Comparison of ENCODE assay signal across 27 cellular contexts in genomic region chr9:22454021-22454420, GRCh38. TPM values are rescaled to one million over a fixed set of nuclear protein-coding genes. Genes with fewer than 3 reads are reported as not detected.
DNase-seq lines count a peak whose midpoint lies in the region; ATAC-seq, FAIRE-seq and TF ChIP-seq lines count a peak whose summit lies in the region.
"Had no signal": no experiment of that assay in that cellular context is flagged by ENCODE, and none has a peak within 500 bp of the region (broad histone marks: within the 10 kb centered on the region; RNA-seq: fewer than 3 reads in every experiment).

No MANE protein-coding gene starts in this region.

- no peaks in the 10 kb centered on the region for H3K36me3 Mint-ChIP-seq in activated T-cell treated with anti-CD3 and anti-CD28 coated beads, Interleukin-2, amount 50 U/mL, for 4 hours (ENCODE audit: insufficient read depth)
- H3K36me3 Mint-ChIP-seq: activated CD4-positive, alpha-beta memory T cell treated with anti-CD3 and anti-CD28 coated beads for 36 hours; CD14-positive monocyte; natural killer cell; stimulated activated effector memory CD8-positive, alpha-beta T cell treated with anti-CD3 and anti-CD28 coated beads, Interleukin-12 subunit alpha, Interleukin-12 subunit beta, amount 100 ng/mL, for 72 hours; type B pancreatic cell had no signal

- H3K4me1 Mint-ChIP-seq in activated T-cell treated with anti-CD3 and anti-CD28 coated beads, Interleukin-2, amount 50 U/mL, for 4 hours (ENCODE audit: low read depth): no peaks in the 10 kb centered on the region
- H3K4me1 Mint-ChIP-seq: activated T-helper 17 cell treated with anti-CD3 and anti-CD28 coated beads, Interleukin-2, amount 50 U/mL, for 72 hours; CD14-positive monocyte; natural killer cell; stimulated activated effector memory CD8-positive, alpha-beta T cell treated with anti-CD3 and anti-CD28 coated beads, Interleukin-12 subunit alpha, Interleukin-12 subunit beta, amount 100 ng/mL, for 72 hours had no signal

- FAIRE-seq in bronchial epithelial cell (lab: Jason Lieb, UNC): no peak
- FAIRE-seq: colon, islet of Langerhans had no signal

- no peaks in the 10 kb centered on the region for H3K27me3 ChIP-seq in bronchial epithelial cell (ENCODE audit: control insufficient read depth, insufficient read depth, low read length)

- no peak overlapping the region for H3K4me3 Mint-ChIP-seq in activated T-cell treated with anti-CD3 and anti-CD28 coated beads, Interleukin-2, amount 50 U/mL, for 4 hours
- H3K4me3 Mint-ChIP-seq: activated CD4-positive, alpha-beta memory T cell treated with anti-CD3 and anti-CD28 coated beads for 36 hours; activated T-helper 17 cell treated with anti-CD3 and anti-CD28 coated beads, Interleukin-2, amount 50 U/mL, for 72 hours; CD14-positive monocyte; natural killer cell; stimulated activated effector memory CD8-positive, alpha-beta T cell treated with anti-CD3 and anti-CD28 coated beads, Interleukin-12 subunit alpha, Interleukin-12 subunit beta, amount 100 ng/mL, for 72 hours; T-helper 2 cell treated with Interferon-gamma antibody and Interleukin-4, amounts not matched to agents 5 μg/mL and 100 μg/mL, for 36 hours; type B pancreatic cell had no signal

- peak; percentile 34 for DNase-seq in ACHN
- peak; percentile 1 for DNase-seq in MV-4-11 (lab: John Stamatoyannopoulos, UW)
- peak; percentile 66 for DNase-seq in bronchial epithelial cell (ENCODE audit: low read depth)
- DNase-seq in kidney tubule cell (ENCODE audit: low spot score): peak; percentile 49
- DNase-seq in activated T-cell treated with anti-CD3 and anti-CD28 coated beads, Interleukin-2, amount 50 U/mL, for 4 hours: no peak
- DNase-seq in DMS79 treated with DMSO at 0.1 percent for 48 hours (lab: John Stamatoyannopoulos, UW): no peak
- DNase-seq: activated CD4-positive, alpha-beta memory T cell treated with anti-CD3 and anti-CD28 coated beads for 36 hours; activated CD4-positive, CD25-positive, alpha-beta regulatory T cell treated with anti-CD3 and anti-CD28 coated beads, Interleukin-2, amount 50 U/mL, for 72 hours; activated naive CD4-positive, alpha-beta T cell treated with anti-CD3 and anti-CD28 coated beads, Interleukin-2, amount 50 U/mL, for 16 hours; GF-D8; midbrain; natural killer cell; NCI-H1105 treated with DMSO at 0.1 percent for 48 hours; NCI-H1930; NCI-H2171 treated with DMSO at 0.1 percent for 48 hours; NCI-H526; SIG-M5 had no signal

- no peak overlapping the region for H3K4me3 ChIP-seq in bronchial epithelial cell (ENCODE audit: low read depth, low read length)

- peaks cover 18% of the 10 kb centered on the region for H3K27me3 Mint-ChIP-seq in activated T-cell treated with anti-CD3 and anti-CD28 coated beads, Interleukin-2, amount 50 U/mL, for 4 hours (ENCODE audit: low read depth)

- no peaks in the 10 kb centered on the region for H3K9me3 Mint-ChIP-seq in activated T-cell treated with anti-CD3 and anti-CD28 coated beads, Interleukin-2, amount 50 U/mL, for 4 hours
- H3K9me3 Mint-ChIP-seq: activated CD4-positive, alpha-beta memory T cell treated with anti-CD3 and anti-CD28 coated beads for 36 hours; activated T-helper 17 cell treated with anti-CD3 and anti-CD28 coated beads, Interleukin-2, amount 50 U/mL, for 72 hours; CD14-positive monocyte; natural killer cell; stimulated activated effector memory CD8-positive, alpha-beta T cell treated with anti-CD3 and anti-CD28 coated beads, Interleukin-12 subunit alpha, Interleukin-12 subunit beta, amount 100 ng/mL, for 72 hours; T-helper 2 cell treated with Interferon-gamma antibody and Interleukin-4, amounts not matched to agents 5 μg/mL and 100 μg/mL, for 36 hours; type B pancreatic cell had no signal

- TF ChIP-seq CTCF in bronchial epithelial cell (IDR thresholded peaks at IDR 0.05; ENCODE audit: insufficient read depth, low read length, severe bottlenecking): no peak

- in situ Hi-C loops in ACHN (cut with HindIII; ENCODE audit: low pct_ligation_motif_present, low pct_unique_long_range_greater_than_20kb, low sequenced_read_pairs): no loop called here

- H3K36me3 ChIP-seq in bronchial epithelial cell (ENCODE audit: control insufficient read depth, insufficient read depth, low read length): no peaks in the 10 kb centered on the region

- no peak for ATAC-seq in activated T-cell treated with anti-CD3 and anti-CD28 coated beads, Interleukin-2, amount 50 U/mL, for 4 hours
- ATAC-seq in GM19463 (IDR thresholded peaks at IDR 0.05; ENCODE audit: unreplicated experiment) (no peak), GM21390 (IDR thresholded peaks at IDR 0.05; ENCODE audit: unreplicated experiment) (no peak)
- ATAC-seq: activated T-helper 17 cell treated with anti-CD3 and anti-CD28 coated beads, Interleukin-2, amount 50 U/mL, for 72 hours; natural killer cell; stimulated activated effector memory CD8-positive, alpha-beta T cell treated with anti-CD3 and anti-CD28 coated beads, Interleukin-12 subunit alpha, Interleukin-12 subunit beta, amount 100 ng/mL, for 72 hours had no signal

RNA-seq across cellular contexts. Expression of gene DMRTA1, which starts 7.4 kb away (rescaled TPM):
- total RNA-seq in bronchial epithelial cell: 3.9 and 5.6 TPM in 2 replicates
- not detected for total RNA-seq in activated T-cell treated with anti-CD3 and anti-CD28 coated beads, Interleukin-2, amount 50 U/mL, for 4 hours
- total RNA-seq: activated CD4-positive, alpha-beta memory T cell treated with anti-CD3 and anti-CD28 coated beads for 36 hours; HT-29; natural killer cell had no signal

Comparison
In these comparisons a context has a peak if more than half of its experiments do, and no peak if none do; other contexts are left out.
1. DNase-seq: peak in ACHN (single experiment), MV-4-11 (single experiment), bronchial epithelial cell (single experiment) and kidney tubule cell (single experiment); none in activated T-cell treated with anti-CD3 and anti-CD28 coated beads, Interleukin-2, amount 50 U/mL, for 4 hours (single experiment) and DMS79 treated with DMSO at 0.1 percent for 48 hours (single experiment).